8 cellular contexts compared by ENCODE assay signal in genomic region chr7:83936056-83936703, GRCh38.
DNase-seq lines count a peak whose midpoint lies in the region; ATAC-seq, FAIRE-seq and TF ChIP-seq lines count a peak whose summit lies in the region.

No MANE protein-coding gene starts in this region.

- no peaks in the 10 kb centered on the region for H3K9me3 ChIP-seq in SK-N-SH
- no peaks in the 10 kb centered on the region for H3K9me3 ChIP-seq in K562 (replicated peaks; ENCODE audit: control insufficient read depth, insufficient read depth, low read depth, low read length)

- no peaks in the 10 kb centered on the region for H3K4me1 ChIP-seq in SK-N-SH (ENCODE audit: control insufficient read depth in 1 of 2, insufficient read depth in 2 of 2, low read depth in 1 of 2, low read length in 1 of 2)
- no peaks in the 10 kb centered on the region for H3K4me1 ChIP-seq in K562 (replicated peaks in 1 of 2; ENCODE audit: control insufficient read depth in 2 of 2, insufficient read depth in 2 of 2, low read length in 2 of 2)

- intact Hi-C loops in K562 (cut with micrococcal nuclease) = loop anchor here (1.0 to 10.0 kb wide), 3 partner anchors 1087 to 1919 kb away; no protein-coding TSS in a partner anchor

- no TSS peak for BruUV-seq in K562 (replicated peaks; lab: Mats Ljungman, UMichigan)

- peak; percentile 5 to 68 (median 43) for DNase-seq in stimulated activated naive CD4-positive, alpha-beta T cell (lab: John Stamatoyannopoulos, UW)
- DNase-seq in stimulated activated naive CD4-positive, alpha-beta T cell treated with Interleukin-2 at 50 U/mL for 16 hours (lab: John Stamatoyannopoulos, UW) = no peak
- DNase-seq in NCI-H1048 (lab: John Stamatoyannopoulos, UW) (peak; percentile 37), SK-N-SH (peak; percentile 57), K562 (ENCODE audit: extremely low read depth in 1 of 4, low spot score in 3 of 4) (peak; percentile 15 to 76 (median 24)), iPS-NIHi11 (ENCODE audit: low spot score) (peak; percentile 50)
- DNase-seq in stimulated activated CD4-positive, alpha-beta T cell treated with anti-CD3 and anti-CD28 coated beads, Interleukin-12 subunit alpha, Interleukin-12 subunit beta, amount 100 ng/mL, for 48 hours (ENCODE audit: low read depth in 2 of 3, low spot score in 1 of 3) = peak; percentile 3 to 30 (median 17)

- POLR2A ChIA-PET in SK-N-SH (lab: Yijun Ruan, JAX) (no interaction called here), K562 (lab: Yijun Ruan, JAX) (no interaction called here)

- CTCF ChIA-PET in SK-N-SH (lab: Yijun Ruan, JAX) (interaction anchor here (0.6 to 13.3 kb wide), 87 partner anchors 10 to 1957 kb away, joined by 3 to 268 read pairs (median 4); no protein-coding TSS in a partner anchor), K562 (lab: Yijun Ruan, JAX; ENCODE audit: low intra/inter-chr PET ratio) (interaction anchor here (0.7 to 5.2 kb wide), 4 partner anchors 40 to 1618 kb away, joined by 3 to 68 read pairs (median 3); no protein-coding TSS in a partner anchor)

- no peak for TF ChIP-seq EP300 in SK-N-SH (IDR thresholded peaks at IDR 0.05; ENCODE audit: borderline replicate concordance in 1 of 2, low read depth in 1 of 2, low read length in 1 of 2)
- TF ChIP-seq EP300 in K562 (IDR thresholded peaks at IDR 0.05; ENCODE audit: low read length) = no peak

- TF ChIP-seq RAD21 in SK-N-SH (IDR thresholded peaks at IDR 0.05; ENCODE audit: low read length) (peak; percentile 99), K562 (CRISPR knock-in tag; conservative IDR thresholded peaks at IDR 0.05 in 1 of 2, IDR thresholded peaks at IDR 0.05 in 1 of 2) (peak; percentile 89 to 90)

- H3F3A ChIP-seq in SK-N-SH (replicated peaks; ENCODE audit: insufficient read depth) = no peaks in the 10 kb centered on the region

- H3K9ac ChIP-seq in SK-N-SH (no peak overlapping the region), K562 (ENCODE audit: insufficient read depth in 1 of 2, low read depth in 2 of 2, low read length in 2 of 2) (no peak overlapping the region)

- H3K27me3 ChIP-seq in SK-N-SH (ENCODE audit: insufficient read depth) (no peaks in the 10 kb centered on the region), K562 (ENCODE audit: control insufficient read depth in 2 of 2, insufficient read depth in 2 of 2, low read length in 2 of 2) (no peaks in the 10 kb centered on the region)

- FAIRE-seq in K562 (lab: Jason Lieb, UNC) = peak; percentile 89

- in situ Hi-C loops in K562 (cut with MboI) = loop anchor here (25.0 kb wide), 1 partner anchor 1076 kb away; no protein-coding TSS in a partner anchor

- ATAC-seq in HG02623 (IDR thresholded peaks at IDR 0.05; ENCODE audit: unreplicated experiment) = peak; percentile 81
- peak; percentile 85 for ATAC-seq in K562

- no peaks in the 10 kb centered on the region for H4K20me1 ChIP-seq in SK-N-SH (ENCODE audit: insufficient read depth)
- H4K20me1 ChIP-seq in K562 (replicated peaks; ENCODE audit: control insufficient read depth, insufficient read depth, low read length) = no peaks in the 10 kb centered on the region

- 32% methylated on average over 4 of the region's 4 CpGs for WGBS in SK-N-SH (ENCODE audit: low lambda C conversion rate)
- 1% methylated on average over 4 of the region's 4 CpGs for WGBS in K562 (ENCODE audit: insufficient coverage, low coverage, missing lambda C conversion rate)

- no peak for TF ChIP-seq POLR2A in K562 (conservative IDR thresholded peaks at IDR 0.05)

- H3K79me2 ChIP-seq in SK-N-SH (ENCODE audit: insufficient read depth) = no peaks in the 10 kb centered on the region
- no peaks in the 10 kb centered on the region for H3K79me2 ChIP-seq in K562 (ENCODE audit: control insufficient read depth, insufficient read depth, low read length)

- H2AFZ ChIP-seq in SK-N-SH (ENCODE audit: low read depth) = no peak overlapping the region
- no peak overlapping the region for H2AFZ ChIP-seq in K562 (ENCODE audit: low read depth, low read length)

- no peak overlapping the region for H3K4me2 ChIP-seq in SK-N-SH
- no peak overlapping the region for H3K4me2 ChIP-seq in K562 (ENCODE audit: insufficient read depth, low read length)

- no peak overlapping the region for H3K4me3 ChIP-seq in SK-N-SH (ENCODE audit: low read depth in 2 of 2, low read length in 1 of 2)
- H3K4me3 ChIP-seq in K562 = no peak overlapping the region

- no peak overlapping the region for H3K27ac ChIP-seq in SK-N-SH (ENCODE audit: low read depth in 2 of 2, low read length in 1 of 2)
- no peak overlapping the region for H3K27ac ChIP-seq in K562 (ENCODE audit: extremely low read depth, low read depth, low read length)

- no peaks in the 10 kb centered on the region for H3K9me1 ChIP-seq in K562 (ENCODE audit: control insufficient read depth, insufficient read depth, low read length)

- TF ChIP-seq CTCF in SK-N-SH (IDR thresholded peaks at IDR 0.05) = peak; percentile 100
- TF ChIP-seq CTCF in K562 (IDR thresholded peaks at IDR 0.05 in 2 of 3, conservative IDR thresholded peaks at IDR 0.05 in 1 of 3; ENCODE audit: insufficient read depth in 2 of 3, low read depth in 1 of 3, low read length in 3 of 3) = peak; percentile 73 to 82 (median 73)

- 0 out of 2 replicates have a peak, but pooled peaks cover 4% of the 10 kb centered on the region for H3K9me2 ChIP-seq in SK-N-SH

- no peaks in the 10 kb centered on the region for H3K36me3 ChIP-seq in SK-N-SH (replicated peaks in 1 of 2; ENCODE audit: control insufficient read depth in 1 of 2, insufficient read depth in 2 of 2, low read length in 1 of 2)
- no peaks in the 10 kb centered on the region for H3K36me3 ChIP-seq in K562 (ENCODE audit: control insufficient read depth, insufficient read depth, low read length)

TF ChIP-seq in SK-N-SH, 30 proteins besides CTCF, POLR2A, EP300 and RAD21:
- TF ChIP-seq SMC3 (IDR thresholded peaks at IDR 0.05; ENCODE audit: low read depth, low read length) = peak; percentile 94
- TF ChIP-seq FOSL2 (IDR thresholded peaks at IDR 0.05; ENCODE audit: borderline replicate concordance, low read depth) = no peak
- TF ChIP-seq RFX5 (IDR thresholded peaks at IDR 0.05; ENCODE audit: low read length) = no peak
- TF ChIP-seq NRF1 (IDR thresholded peaks at IDR 0.05; ENCODE audit: low read depth, low read length) = peak; percentile 24; the same call in 1 of the 2 replicates

TF ChIP-seq in K562, 482 proteins besides CTCF, POLR2A, EP300 and RAD21 (continues in another document):
- TF ChIP-seq STAG1 (CRISPR knock-in tag; IDR thresholded peaks at IDR 0.05; ENCODE audit: borderline replicate concordance) (peak; percentile 63; the same call in 1 of the 2 replicates), GTF2A2 (tag; IDR thresholded peaks at IDR 0.05) (no peak), DLX4 (CRISPR knock-in tag; IDR thresholded peaks at IDR 0.05) (no peak), SMC3 (conservative IDR thresholded peaks at IDR 0.05; ENCODE audit: insufficient read depth, low read depth, low read length) (peak; percentile 57), HMBOX1 (IDR thresholded peaks at IDR 0.05) (no peak), ZNF764 (CRISPR knock-in tag; IDR thresholded peaks at IDR 0.05; ENCODE audit: low read depth) (no peak), ARNT (IDR thresholded peaks at IDR 0.05) (no peak), DEAF1 (CRISPR knock-in tag; IDR thresholded peaks at IDR 0.05) (peak; percentile 83), TOE1 (IDR thresholded peaks at IDR 0.05; ENCODE audit: borderline replicate concordance) (no peak), TOE1 (CRISPR knock-in tag; IDR thresholded peaks at IDR 0.05; ENCODE audit: borderline replicate concordance, low read depth) (no peak)
